1 cellular context compared by ENCODE assay signal in the genomic region with DNA sequence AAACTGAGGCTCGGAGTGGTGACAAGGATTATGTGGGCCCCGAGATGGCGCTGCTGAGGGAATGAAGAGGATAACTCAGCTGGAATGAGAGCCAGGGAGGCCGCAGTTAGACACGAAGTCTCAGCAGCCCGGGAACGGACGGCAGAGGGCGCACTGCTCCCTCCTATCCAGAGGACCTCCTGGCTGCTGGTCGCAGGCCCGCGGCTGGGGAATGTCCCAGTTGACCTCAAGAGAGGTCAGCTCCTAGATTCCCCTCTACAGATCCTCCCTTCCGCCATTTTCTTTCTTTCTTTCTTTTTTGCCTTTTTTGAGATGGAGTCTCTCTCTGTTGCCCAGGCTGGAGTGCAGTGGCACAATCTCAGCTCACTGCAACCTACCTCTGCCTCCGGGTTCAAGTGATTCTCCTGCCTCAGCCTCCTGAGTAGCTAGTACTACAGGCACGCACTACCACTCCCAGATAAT.
TF ChIP-seq lines count a peak whose summit lies in the region.

No MANE protein-coding gene starts in this region.

TF ChIP-seq in HEK293, 187 proteins besides CTCF, POLR2A, EP300 and RAD21 (continued from another document):
- TF ChIP-seq, protein P1, sequence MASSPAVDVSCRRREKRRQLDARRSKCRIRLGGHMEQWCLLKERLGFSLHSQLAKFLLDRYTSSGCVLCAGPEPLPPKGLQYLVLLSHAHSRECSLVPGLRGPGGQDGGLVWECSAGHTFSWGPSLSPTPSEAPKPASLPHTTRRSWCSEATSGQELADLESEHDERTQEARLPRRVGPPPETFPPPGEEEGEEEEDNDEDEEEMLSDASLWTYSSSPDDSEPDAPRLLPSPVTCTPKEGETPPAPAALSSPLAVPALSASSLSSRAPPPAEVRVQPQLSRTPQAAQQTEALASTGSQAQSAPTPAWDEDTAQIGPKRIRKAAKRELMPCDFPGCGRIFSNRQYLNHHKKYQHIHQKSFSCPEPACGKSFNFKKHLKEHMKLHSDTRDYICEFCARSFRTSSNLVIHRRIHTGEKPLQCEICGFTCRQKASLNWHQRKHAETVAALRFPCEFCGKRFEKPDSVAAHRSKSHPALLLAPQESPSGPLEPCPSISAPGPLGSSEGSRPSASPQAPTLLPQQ (tag by site-specific recombination; IDR thresholded peaks at IDR 0.05), result 0 out of 2 replicates have a peak, but pooled peaks have one; percentile 33
- 0 out of 2 replicates have a peak, but pooled peaks have one; percentile 22 for TF ChIP-seq ZNF2 (tag by site-specific recombination; IDR thresholded peaks at IDR 0.05)
- peak; percentile 100 for TF ChIP-seq ZSCAN30 (tag by site-specific recombination; IDR thresholded peaks at IDR 0.05)
- peak; percentile 39; the same call in 1 of the 2 replicates for TF ChIP-seq ZBTB17 (tag by site-specific recombination; IDR thresholded peaks at IDR 0.05)
- TF ChIP-seq, protein P2, sequence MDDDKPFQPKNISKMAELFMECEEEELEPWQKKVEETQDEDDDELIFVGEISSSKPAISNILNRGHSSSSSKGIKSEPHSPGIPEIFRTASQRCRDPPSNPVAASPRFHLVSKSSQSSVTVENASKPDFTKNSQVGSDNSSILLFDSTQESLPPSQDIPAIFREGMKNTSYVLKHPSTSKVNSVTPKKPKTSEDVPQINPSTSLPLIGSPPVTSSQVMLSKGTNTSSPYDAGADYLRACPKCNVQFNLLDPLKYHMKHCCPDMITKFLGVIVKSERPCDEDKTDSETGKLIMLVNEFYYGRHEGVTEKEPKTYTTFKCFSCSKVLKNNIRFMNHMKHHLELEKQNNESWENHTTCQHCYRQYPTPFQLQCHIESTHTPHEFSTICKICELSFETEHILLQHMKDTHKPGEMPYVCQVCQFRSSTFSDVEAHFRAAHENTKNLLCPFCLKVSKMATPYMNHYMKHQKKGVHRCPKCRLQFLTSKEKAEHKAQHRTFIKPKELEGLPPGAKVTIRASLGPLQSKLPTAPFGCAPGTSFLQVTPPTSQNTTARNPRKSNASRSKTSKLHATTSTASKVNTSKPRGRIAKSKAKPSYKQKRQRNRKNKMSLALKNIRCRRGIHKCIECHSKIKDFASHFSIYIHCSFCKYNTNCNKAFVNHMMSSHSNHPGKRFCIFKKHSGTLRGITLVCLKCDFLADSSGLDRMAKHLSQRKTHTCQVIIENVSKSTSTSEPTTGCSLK (tag by site-specific recombination; IDR thresholded peaks at IDR 0.05), result no peak
- TF ChIP-seq ZBTB20 (tag by site-specific recombination; IDR thresholded peaks at IDR 0.05), result no peak
- TF ChIP-seq, protein P3, sequence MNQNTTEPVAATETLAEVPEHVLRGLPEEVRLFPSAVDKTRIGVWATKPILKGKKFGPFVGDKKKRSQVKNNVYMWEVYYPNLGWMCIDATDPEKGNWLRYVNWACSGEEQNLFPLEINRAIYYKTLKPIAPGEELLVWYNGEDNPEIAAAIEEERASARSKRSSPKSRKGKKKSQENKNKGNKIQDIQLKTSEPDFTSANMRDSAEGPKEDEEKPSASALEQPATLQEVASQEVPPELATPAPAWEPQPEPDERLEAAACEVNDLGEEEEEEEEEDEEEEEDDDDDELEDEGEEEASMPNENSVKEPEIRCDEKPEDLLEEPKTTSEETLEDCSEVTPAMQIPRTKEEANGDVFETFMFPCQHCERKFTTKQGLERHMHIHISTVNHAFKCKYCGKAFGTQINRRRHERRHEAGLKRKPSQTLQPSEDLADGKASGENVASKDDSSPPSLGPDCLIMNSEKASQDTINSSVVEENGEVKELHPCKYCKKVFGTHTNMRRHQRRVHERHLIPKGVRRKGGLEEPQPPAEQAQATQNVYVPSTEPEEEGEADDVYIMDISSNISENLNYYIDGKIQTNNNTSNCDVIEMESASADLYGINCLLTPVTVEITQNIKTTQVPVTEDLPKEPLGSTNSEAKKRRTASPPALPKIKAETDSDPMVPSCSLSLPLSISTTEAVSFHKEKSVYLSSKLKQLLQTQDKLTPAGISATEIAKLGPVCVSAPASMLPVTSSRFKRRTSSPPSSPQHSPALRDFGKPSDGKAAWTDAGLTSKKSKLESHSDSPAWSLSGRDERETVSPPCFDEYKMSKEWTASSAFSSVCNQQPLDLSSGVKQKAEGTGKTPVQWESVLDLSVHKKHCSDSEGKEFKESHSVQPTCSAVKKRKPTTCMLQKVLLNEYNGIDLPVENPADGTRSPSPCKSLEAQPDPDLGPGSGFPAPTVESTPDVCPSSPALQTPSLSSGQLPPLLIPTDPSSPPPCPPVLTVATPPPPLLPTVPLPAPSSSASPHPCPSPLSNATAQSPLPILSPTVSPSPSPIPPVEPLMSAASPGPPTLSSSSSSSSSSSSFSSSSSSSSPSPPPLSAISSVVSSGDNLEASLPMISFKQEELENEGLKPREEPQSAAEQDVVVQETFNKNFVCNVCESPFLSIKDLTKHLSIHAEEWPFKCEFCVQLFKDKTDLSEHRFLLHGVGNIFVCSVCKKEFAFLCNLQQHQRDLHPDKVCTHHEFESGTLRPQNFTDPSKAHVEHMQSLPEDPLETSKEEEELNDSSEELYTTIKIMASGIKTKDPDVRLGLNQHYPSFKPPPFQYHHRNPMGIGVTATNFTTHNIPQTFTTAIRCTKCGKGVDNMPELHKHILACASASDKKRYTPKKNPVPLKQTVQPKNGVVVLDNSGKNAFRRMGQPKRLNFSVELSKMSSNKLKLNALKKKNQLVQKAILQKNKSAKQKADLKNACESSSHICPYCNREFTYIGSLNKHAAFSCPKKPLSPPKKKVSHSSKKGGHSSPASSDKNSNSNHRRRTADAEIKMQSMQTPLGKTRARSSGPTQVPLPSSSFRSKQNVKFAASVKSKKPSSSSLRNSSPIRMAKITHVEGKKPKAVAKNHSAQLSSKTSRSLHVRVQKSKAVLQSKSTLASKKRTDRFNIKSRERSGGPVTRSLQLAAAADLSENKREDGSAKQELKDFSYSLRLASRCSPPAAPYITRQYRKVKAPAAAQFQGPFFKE (tag by site-specific recombination; IDR thresholded peaks at IDR 0.05; ENCODE audit: borderline replicate concordance), result no peak
- TF ChIP-seq, protein P4, sequence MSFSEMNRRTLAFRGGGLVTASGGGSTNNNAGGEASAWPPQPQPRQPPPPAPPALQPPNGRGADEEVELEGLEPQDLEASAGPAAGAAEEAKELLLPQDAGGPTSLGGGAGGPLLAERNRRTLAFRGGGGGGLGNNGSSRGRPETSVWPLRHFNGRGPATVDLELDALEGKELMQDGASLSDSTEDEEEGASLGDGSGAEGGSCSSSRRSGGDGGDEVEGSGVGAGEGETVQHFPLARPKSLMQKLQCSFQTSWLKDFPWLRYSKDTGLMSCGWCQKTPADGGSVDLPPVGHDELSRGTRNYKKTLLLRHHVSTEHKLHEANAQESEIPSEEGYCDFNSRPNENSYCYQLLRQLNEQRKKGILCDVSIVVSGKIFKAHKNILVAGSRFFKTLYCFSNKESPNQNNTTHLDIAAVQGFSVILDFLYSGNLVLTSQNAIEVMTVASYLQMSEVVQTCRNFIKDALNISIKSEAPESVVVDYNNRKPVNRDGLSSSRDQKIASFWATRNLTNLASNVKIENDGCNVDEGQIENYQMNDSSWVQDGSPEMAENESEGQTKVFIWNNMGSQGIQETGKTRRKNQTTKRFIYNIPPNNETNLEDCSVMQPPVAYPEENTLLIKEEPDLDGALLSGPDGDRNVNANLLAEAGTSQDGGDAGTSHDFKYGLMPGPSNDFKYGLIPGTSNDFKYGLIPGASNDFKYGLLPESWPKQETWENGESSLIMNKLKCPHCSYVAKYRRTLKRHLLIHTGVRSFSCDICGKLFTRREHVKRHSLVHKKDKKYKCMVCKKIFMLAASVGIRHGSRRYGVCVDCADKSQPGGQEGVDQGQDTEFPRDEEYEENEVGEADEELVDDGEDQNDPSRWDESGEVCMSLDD (tag by site-specific recombination; IDR thresholded peaks at IDR 0.05), result 0 out of 2 replicates have a peak, but pooled peaks have one; percentile 41
- peak; percentile 77 for TF ChIP-seq ZNF654 (tag by site-specific recombination; IDR thresholded peaks at IDR 0.05; ENCODE audit: low read depth)
- no peak for TF ChIP-seq ZNF530 (tag by site-specific recombination; IDR thresholded peaks at IDR 0.05; ENCODE audit: low read depth)
- peak; percentile 79 for TF ChIP-seq ZNF660 (tag by site-specific recombination; IDR thresholded peaks at IDR 0.05)
- TF ChIP-seq, protein P5, sequence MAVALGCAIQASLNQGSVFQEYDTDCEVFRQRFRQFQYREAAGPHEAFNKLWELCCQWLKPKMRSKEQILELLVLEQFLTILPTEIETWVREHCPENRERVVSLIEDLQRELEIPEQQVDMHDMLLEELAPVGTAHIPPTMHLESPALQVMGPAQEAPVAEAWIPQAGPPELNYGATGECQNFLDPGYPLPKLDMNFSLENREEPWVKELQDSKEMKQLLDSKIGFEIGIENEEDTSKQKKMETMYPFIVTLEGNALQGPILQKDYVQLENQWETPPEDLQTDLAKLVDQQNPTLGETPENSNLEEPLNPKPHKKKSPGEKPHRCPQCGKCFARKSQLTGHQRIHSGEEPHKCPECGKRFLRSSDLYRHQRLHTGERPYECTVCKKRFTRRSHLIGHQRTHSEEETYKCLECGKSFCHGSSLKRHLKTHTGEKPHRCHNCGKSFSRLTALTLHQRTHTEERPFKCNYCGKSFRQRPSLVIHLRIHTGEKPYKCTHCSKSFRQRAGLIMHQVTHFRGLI (tag by site-specific recombination; IDR thresholded peaks at IDR 0.05), result no peak
- TF ChIP-seq, protein P6, sequence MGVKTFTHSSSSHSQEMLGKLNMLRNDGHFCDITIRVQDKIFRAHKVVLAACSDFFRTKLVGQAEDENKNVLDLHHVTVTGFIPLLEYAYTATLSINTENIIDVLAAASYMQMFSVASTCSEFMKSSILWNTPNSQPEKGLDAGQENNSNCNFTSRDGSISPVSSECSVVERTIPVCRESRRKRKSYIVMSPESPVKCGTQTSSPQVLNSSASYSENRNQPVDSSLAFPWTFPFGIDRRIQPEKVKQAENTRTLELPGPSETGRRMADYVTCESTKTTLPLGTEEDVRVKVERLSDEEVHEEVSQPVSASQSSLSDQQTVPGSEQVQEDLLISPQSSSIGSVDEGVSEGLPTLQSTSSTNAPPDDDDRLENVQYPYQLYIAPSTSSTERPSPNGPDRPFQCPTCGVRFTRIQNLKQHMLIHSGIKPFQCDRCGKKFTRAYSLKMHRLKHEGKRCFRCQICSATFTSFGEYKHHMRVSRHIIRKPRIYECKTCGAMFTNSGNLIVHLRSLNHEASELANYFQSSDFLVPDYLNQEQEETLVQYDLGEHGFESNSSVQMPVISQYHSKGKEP (tag by site-specific recombination; IDR thresholded peaks at IDR 0.05), result peak; percentile 27; the same call in 1 of the 2 replicates
- 0 out of 2 replicates have a peak, but pooled peaks have one; percentile 34 for TF ChIP-seq BCL11A (tag by site-specific recombination; IDR thresholded peaks at IDR 0.05; ENCODE audit: low read depth)
- TF ChIP-seq ZXDB (tag by site-specific recombination; IDR thresholded peaks at IDR 0.05), result peak; percentile 39; the same call in 1 of the 2 replicates
- no peak for TF ChIP-seq ZNF600 (tag by site-specific recombination; IDR thresholded peaks at IDR 0.05)
- 0 out of 2 replicates have a peak, but pooled peaks have one; percentile 52 for TF ChIP-seq BCL11B (tag by site-specific recombination; IDR thresholded peaks at IDR 0.05; ENCODE audit: low read depth)
- no peak for TF ChIP-seq ZNF623 (tag by site-specific recombination; IDR thresholded peaks at IDR 0.05)
